Comparison of ENCODE assay signal across 35 cellular contexts in the genomic region with DNA sequence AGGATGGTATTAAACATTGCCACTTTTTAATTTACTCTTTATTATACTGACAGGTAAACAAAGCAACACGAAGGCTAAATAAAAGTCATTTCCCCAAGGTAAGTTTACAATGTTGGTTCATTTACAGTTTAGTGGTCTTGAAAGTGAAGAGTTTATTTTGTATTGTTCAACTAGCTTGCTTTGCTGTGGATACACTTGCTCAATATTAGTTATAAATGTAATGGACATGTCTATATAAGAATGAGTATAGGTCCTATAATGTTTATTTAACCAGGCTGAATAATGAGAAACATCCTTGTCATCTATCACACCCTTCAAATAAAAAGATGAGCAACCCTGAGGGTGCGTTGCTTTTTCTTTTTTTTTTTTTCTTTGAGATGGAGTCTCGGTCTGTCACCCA.
"Had no signal": no experiment of that assay in that cellular context is flagged by ENCODE, and none has a peak within 500 bp of the region (broad histone marks: within the 10 kb centered on the region; RNA-seq: fewer than 3 reads in every experiment).

No MANE protein-coding gene starts in this region.

- H3K27me3 ChIP-seq: MG63 had no signal

- H3K9me3 ChIP-seq: MG63 had no signal

- H3K4me3 ChIP-seq: MG63 had no signal

- DNase-seq: Karpas-422, Kasumi-1, MG63, MM.1S, MV-4-11, NCI-H1048, NCI-H1092, NCI-H1092 treated with DMSO at 0.1 percent for 48 hours, NCI-H1105, NCI-H1105 treated with DMSO at 0.1 percent for 48 hours, NCI-H1417, NCI-H1417 treated with DMSO at 0.1 percent for 48 hours, NCI-H1436, NCI-H1436 treated with DMSO at 0.1 percent for 48 hours, NCI-H146, NCI-H1694, NCI-H1694 treated with DMSO at 0.1 percent for 48 hours, NCI-H187, NCI-H187 treated with DMSO at 0.1 percent for 48 hours, NCI-H1930, NCI-H2029, NCI-H2029 treated with DMSO at 0.1 percent for 48 hours, NCI-H2081, NCI-H2081 treated with DMSO at 0.1 percent for 48 hours, NCI-H2107, NCI-H2171, NCI-H2171 treated with DMSO at 0.1 percent for 48 hours, NCI-H2227 treated with DMSO at 0.1 percent for 48 hours, NCI-H226, NCI-H345, NCI-H446, NCI-H446 treated with DMSO at 0.1 percent for 48 hours, NCI-H510A, NCI-H510A treated with DMSO at 0.1 percent for 48 hours, NCI-H524 had no signal

- H3K36me3 ChIP-seq: MG63 had no signal
